2 cellular contexts compared by ENCODE assay signal in the genomic region with DNA sequence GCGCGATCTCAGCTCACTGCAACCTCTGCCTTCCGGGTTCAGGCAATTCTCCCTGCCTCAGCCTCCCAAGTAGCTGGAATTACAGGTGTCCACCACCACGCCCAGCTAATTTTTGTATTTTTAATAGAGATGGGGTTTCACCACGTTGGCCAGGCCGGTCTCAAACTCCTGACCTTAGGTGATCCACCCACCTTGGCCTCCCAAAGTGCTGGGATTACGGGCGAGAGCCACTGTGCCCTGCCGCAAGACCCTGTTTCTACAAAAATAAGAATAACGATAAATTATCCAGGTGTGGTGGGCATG. TPM values are rescaled to one million over a fixed set of nuclear protein-coding genes. Genes with fewer than 3 reads are reported as not detected.
"Had no signal": no experiment of that assay in that cellular context is flagged by ENCODE, and none has a peak within 500 bp of the region (broad histone marks: within the 10 kb centered on the region; RNA-seq: fewer than 3 reads in every experiment).

No MANE protein-coding gene starts in this region.

RNA-seq across cellular contexts. Expression of a gene that starts 16.4 kb away (rescaled TPM):
- total RNA-seq: frontal cortex, mesothelial cell of epicardium had no signal
